ENCODE assay signal across 17 cellular contexts in the genomic region with DNA sequence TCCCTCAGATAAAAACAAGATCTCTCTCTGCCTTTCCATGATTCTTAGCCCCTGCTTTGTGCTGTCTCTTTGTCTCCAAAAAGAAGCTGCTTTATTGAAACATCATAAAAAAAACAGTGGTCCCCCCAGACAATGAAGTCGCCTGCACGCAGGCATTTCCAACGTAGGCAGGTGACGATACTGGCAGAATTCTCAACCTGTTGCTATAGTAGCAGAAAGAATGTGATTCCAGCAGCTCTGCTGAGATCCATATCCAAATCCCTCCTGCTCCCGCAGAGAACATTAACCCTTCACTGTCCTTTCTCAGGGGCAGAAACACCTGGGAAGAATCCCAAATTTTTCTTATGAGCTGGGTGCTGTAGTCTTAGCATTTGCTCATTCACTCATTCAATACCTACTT.
DNase-seq lines count a peak whose midpoint lies in the region; ATAC-seq and TF ChIP-seq lines count a peak whose summit lies in the region.
"Had no signal": no experiment of that assay in that cellular context is flagged by ENCODE, and none has a peak within 500 bp of the region (broad histone marks: within the 10 kb centered on the region; RNA-seq: fewer than 3 reads in every experiment).

No MANE protein-coding gene starts in this region.

- no peaks in the 10 kb centered on the region for H3K36me3 Mint-ChIP-seq in activated CD8-positive, alpha-beta T cell treated with anti-CD3 and anti-CD28 coated beads for 36 hours (ENCODE audit: low read depth)

- H3K27ac Mint-ChIP-seq in activated CD8-positive, alpha-beta T cell treated with anti-CD3 and anti-CD28 coated beads for 36 hours = no peak overlapping the region
- H3K27ac Mint-ChIP-seq: activated T-helper 2 cell treated with anti-CD3 and anti-CD28 coated beads, Interferon-gamma antibody, Interleukin-2, Interleukin-4, amounts not matched to agents 10 μg/mL and 5 μg/mL and 100 μg/mL, durations not matched to agents 14 hours and 24 hours and 36 hours had no signal

- H3K27ac ChIP-seq in RWPE2 (ENCODE audit: poor library complexity, severe bottlenecking) (peak overlapping the region; percentile 53), iPS DF 6.9 (ENCODE audit: low read length) (no peak overlapping the region), SJCRH30 (no peak overlapping the region)

- H3K9me3 ChIP-seq in RWPE2 (ENCODE audit: severe bottlenecking) (no peaks in the 10 kb centered on the region), iPS DF 6.9 (ENCODE audit: control insufficient read depth, insufficient read depth, low read length) (no peaks in the 10 kb centered on the region), SJCRH30 (replicated peaks) (no peaks in the 10 kb centered on the region)

- H3K4me3 ChIP-seq in RWPE2 (ENCODE audit: severe bottlenecking) (no peak overlapping the region), iPS DF 6.9 (ENCODE audit: low read length) (no peak overlapping the region), SJCRH30 (no peak overlapping the region)
- H3K4me3 ChIP-seq: GM12878 had no signal

- H3K4me1 ChIP-seq in RWPE2 (ENCODE audit: insufficient read depth, poor library complexity, severe bottlenecking) (peaks cover 49% of the 10 kb centered on the region), iPS DF 6.9 (ENCODE audit: control insufficient read depth, insufficient read depth, low read length) (peaks cover 4% of the 10 kb centered on the region), SJCRH30 (no peaks in the 10 kb centered on the region)

- intact Hi-C loops in activated CD8-positive, alpha-beta T cell treated with anti-CD3 and anti-CD28 coated beads for 36 hours (cut with micrococcal nuclease) = no loop called here

- no peak for TF ChIP-seq CTCF in RWPE2 (IDR thresholded peaks at IDR 0.05; ENCODE audit: poor library complexity, severe bottlenecking)
- TF ChIP-seq CTCF in activated CD8-positive, alpha-beta T cell treated with anti-CD3 and anti-CD28 coated beads for 36 hours (IDR thresholded peaks at IDR 0.05) = no peak

- no peaks in the 10 kb centered on the region for H3K4me1 Mint-ChIP-seq in activated CD8-positive, alpha-beta T cell treated with anti-CD3 and anti-CD28 coated beads for 36 hours (ENCODE audit: low read depth)

- no peaks in the 10 kb centered on the region for H3K9me3 Mint-ChIP-seq in activated CD8-positive, alpha-beta T cell treated with anti-CD3 and anti-CD28 coated beads for 36 hours
- H3K9me3 Mint-ChIP-seq: activated T-helper 2 cell treated with anti-CD3 and anti-CD28 coated beads, Interferon-gamma antibody, Interleukin-2, Interleukin-4, amounts not matched to agents 10 μg/mL and 5 μg/mL and 100 μg/mL, durations not matched to agents 14 hours and 24 hours and 36 hours had no signal

- H3K36me3 ChIP-seq in RWPE2 (ENCODE audit: low read depth) (peaks cover 35% of the 10 kb centered on the region), iPS DF 6.9 (ENCODE audit: control insufficient read depth, insufficient read depth, low read length) (no peaks in the 10 kb centered on the region), SJCRH30 (no peaks in the 10 kb centered on the region)

- no peaks in the 10 kb centered on the region for H3K27me3 Mint-ChIP-seq in activated CD8-positive, alpha-beta T cell treated with anti-CD3 and anti-CD28 coated beads for 36 hours

- H3K27me3 ChIP-seq in RWPE2 (ENCODE audit: insufficient read depth, poor library complexity, severe bottlenecking) = no peaks in the 10 kb centered on the region
- no peaks in the 10 kb centered on the region for H3K27me3 ChIP-seq in iPS DF 6.9 (ENCODE audit: control insufficient read depth, insufficient read depth, low read length)
- H3K27me3 ChIP-seq in SJCRH30 = no peaks in the 10 kb centered on the region

- POLR2A ChIA-PET in activated CD8-positive, alpha-beta T cell treated with anti-CD3 and anti-CD28 coated beads for 36 hours (lab: Charles Lee) = no interaction called here

- no peak for ATAC-seq in RWPE2 (ENCODE audit: low read depth)
- ATAC-seq in activated CD8-positive, alpha-beta T cell treated with anti-CD3 and anti-CD28 coated beads for 36 hours = no peak
- ATAC-seq: GM12878, right cardiac atrium had no signal

- WGBS in iPS DF 6.9 (ENCODE audit: insufficient coverage, insufficient read length) = no CpG with 5 or more reads among the region's 5 CpGs

- H3K4me3 Mint-ChIP-seq in activated CD8-positive, alpha-beta T cell treated with anti-CD3 and anti-CD28 coated beads for 36 hours = no peak overlapping the region

- DNase-seq in NCI-H1092 treated with DMSO at 0.1 percent for 48 hours (lab: John Stamatoyannopoulos, UW) = peak; percentile 35
- no peak for DNase-seq in RWPE2 (ENCODE audit: low spot score)
- peak; percentile 43 for DNase-seq in iPS DF 6.9 (ENCODE audit: low read depth, low spot score)
- peak; percentile 46 for DNase-seq in retina
- DNase-seq in superior temporal gyrus (ENCODE audit: extremely low spot score) = no peak
- no peak for DNase-seq in activated CD8-positive, alpha-beta T cell treated with anti-CD3 and anti-CD28 coated beads for 36 hours
- no peak for DNase-seq in SJCRH30
- DNase-seq: activated CD4-positive, alpha-beta T cell treated with anti-CD3 and anti-CD28 coated beads, Interleukin-2, amount 50 U/mL, for 4 hours; aorta; C1 segment of cervical spinal cord; EL; NCI-H526 treated with DMSO at 0.1 percent for 48 hours; right cardiac atrium; SHP77 treated with DMSO at 0.1 percent for 48 hours; T1000 had no signal

- CTCF ChIA-PET in activated CD8-positive, alpha-beta T cell treated with anti-CD3 and anti-CD28 coated beads for 36 hours (lab: Charles Lee) = interaction anchor here (0.7 kb wide), 1 partner anchor 12 kb away, joined by 3 read pairs; no protein-coding TSS in a partner anchor

Comparison
In these comparisons a context has a peak if more than half of its experiments do, and no peak if none do; other contexts are left out.
1. DNase-seq: peak in NCI-H1092 treated with DMSO at 0.1 percent for 48 hours (single experiment), iPS DF 6.9 (single experiment) and retina (single experiment); none in RWPE2 (single experiment), superior temporal gyrus (single experiment), activated CD8-positive, alpha-beta T cell treated with anti-CD3 and anti-CD28 coated beads for 36 hours (single experiment) and SJCRH30 (0 of 2).